26 cellular contexts compared by ENCODE assay signal in the genomic region with DNA sequence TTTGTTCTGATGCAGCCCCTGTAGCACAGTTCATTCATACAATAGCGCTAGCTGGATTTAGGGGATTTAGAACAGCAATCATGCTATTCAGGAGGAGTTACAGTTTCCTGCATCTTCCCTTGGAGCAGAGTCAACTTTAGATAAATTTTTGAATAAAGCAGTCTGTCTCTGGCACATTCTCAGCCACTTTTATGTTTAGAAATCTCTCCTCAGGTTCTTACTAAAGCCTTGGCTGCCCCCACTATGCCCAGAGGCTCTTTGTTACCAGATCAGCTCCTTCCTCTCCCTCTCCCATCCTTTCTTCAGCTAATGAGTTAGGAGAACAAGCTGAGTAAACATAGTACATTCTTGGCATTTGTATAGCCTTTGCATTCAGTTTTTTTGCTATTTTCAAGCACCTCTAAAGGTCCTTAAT. TPM values are rescaled to one million over a fixed set of nuclear protein-coding genes. Genes with fewer than 3 reads are reported as not detected.
A peak's percentile ranks its signal among the peaks of the same experiment; 100 is the strongest.
DNase-seq lines count a peak whose midpoint lies in the region; FAIRE-seq lines count a peak whose summit lies in the region.
"Had no signal": no experiment of that assay in that cellular context is flagged by ENCODE, and none has a peak within 500 bp of the region (broad histone marks: within the 10 kb centered on the region; RNA-seq: fewer than 3 reads in every experiment).

No MANE protein-coding gene starts in this region.

- peaks cover 11% of the 10 kb centered on the region for H3K4me1 ChIP-seq in HUES48 (ENCODE audit: control insufficient read depth, insufficient read depth, low read length)
- H3K4me1 ChIP-seq: BE2C, upper lobe of left lung had no signal

- H3K9me3 ChIP-seq in HUES48 (ENCODE audit: control insufficient read depth, insufficient read depth, low read length), result no peaks in the 10 kb centered on the region
- H3K9me3 ChIP-seq: BE2C, heart right ventricle, upper lobe of left lung had no signal

- H3K27ac ChIP-seq in HUES48 (ENCODE audit: low read depth, low read length), result peak overlapping the region; percentile 16
- H3K27ac ChIP-seq: heart right ventricle, HL-60, upper lobe of left lung, VCaP had no signal

- no peak overlapping the region for H3K4me3 ChIP-seq in HUES48 (ENCODE audit: low read depth, low read length)
- H3K4me3 ChIP-seq: GM12878, heart right ventricle, upper lobe of left lung had no signal

- peak; percentile 99 for FAIRE-seq in TTC549 (lab: Jason Lieb, UNC)
- FAIRE-seq: D721Med, GM12878 had no signal

- no peaks in the 10 kb centered on the region for H3K27me3 ChIP-seq in HUES48 (ENCODE audit: control insufficient read depth, insufficient read depth, low read length)
- H3K27me3 ChIP-seq: BE2C, heart right ventricle, upper lobe of left lung had no signal

- no peak overlapping the region for H3K9ac ChIP-seq in HUES48 (ENCODE audit: low read depth, low read length)

- H3K36me3 ChIP-seq in HUES48 (ENCODE audit: control insufficient read depth, insufficient read depth, low read length), result no peaks in the 10 kb centered on the region
- H3K36me3 ChIP-seq: BE2C, heart right ventricle, upper lobe of left lung had no signal

- DNase-seq in fibroblast of the conjunctiva (ENCODE audit: low read depth), result peak; percentile 29
- peak; percentile 52 for DNase-seq in renal cortical epithelial cell (ENCODE audit: low read depth)
- DNase-seq in stimulated activated CD4-positive, alpha-beta T cell treated with anti-CD3 and anti-CD28 coated beads, Interleukin-4, amount 100 ng/mL, for 1 hour, result no peak
- DNase-seq in SKM-1 (lab: John Stamatoyannopoulos, UW; ENCODE audit: unreplicated experiment), result no peak
- no peak for DNase-seq in NCI-H526 (lab: John Stamatoyannopoulos, UW)
- DNase-seq: activated CD4-positive, alpha-beta T cell treated with anti-CD3 and anti-CD28 coated beads, Interleukin-2, amount 50 U/mL, for 48 hours; activated T-cell treated with anti-CD3 and anti-CD28 coated beads for 4 hours; BE2C; cerebellar nuclear complex; effector memory CD4-positive, alpha-beta T cell; heart right ventricle; MV-4-11; NCI-H1930; NCI-H524; posterior cingulate gyrus; Right ventricle myocardium superior; stimulated activated CD4-positive, alpha-beta T cell treated with anti-CD3 and anti-CD28 coated beads, Interleukin-1b, Interleukin-23, amount 100 ng/mL, for 48 hours; T-helper 1 cell; upper lobe of left lung had no signal

RNA-seq across cellular contexts. Expression of gene PIGC, which starts 17.0 kb away (rescaled TPM):
- 23.6 and 31.7 TPM in 2 replicates for total RNA-seq in renal cortical epithelial cell

RNA-seq across cellular contexts. Expression of gene C1orf105, which starts 40.4 kb away (rescaled TPM):
- not detected in 2 replicates for total RNA-seq in renal cortical epithelial cell
- total RNA-seq: GM12878, liver, upper lobe of left lung had no signal

Comparison
In these comparisons a context has a peak if more than half of its experiments do, and no peak if none do; other contexts are left out.
1. DNase-seq: peak in fibroblast of the conjunctiva (single experiment) and renal cortical epithelial cell (single experiment); none in stimulated activated CD4-positive, alpha-beta T cell treated with anti-CD3 and anti-CD28 coated beads, Interleukin-4, amount 100 ng/mL, for 1 hour (single experiment), SKM-1 (single experiment) and NCI-H526 (0 of 2).